10 cellular contexts compared by ENCODE assay signal in the genomic region with DNA sequence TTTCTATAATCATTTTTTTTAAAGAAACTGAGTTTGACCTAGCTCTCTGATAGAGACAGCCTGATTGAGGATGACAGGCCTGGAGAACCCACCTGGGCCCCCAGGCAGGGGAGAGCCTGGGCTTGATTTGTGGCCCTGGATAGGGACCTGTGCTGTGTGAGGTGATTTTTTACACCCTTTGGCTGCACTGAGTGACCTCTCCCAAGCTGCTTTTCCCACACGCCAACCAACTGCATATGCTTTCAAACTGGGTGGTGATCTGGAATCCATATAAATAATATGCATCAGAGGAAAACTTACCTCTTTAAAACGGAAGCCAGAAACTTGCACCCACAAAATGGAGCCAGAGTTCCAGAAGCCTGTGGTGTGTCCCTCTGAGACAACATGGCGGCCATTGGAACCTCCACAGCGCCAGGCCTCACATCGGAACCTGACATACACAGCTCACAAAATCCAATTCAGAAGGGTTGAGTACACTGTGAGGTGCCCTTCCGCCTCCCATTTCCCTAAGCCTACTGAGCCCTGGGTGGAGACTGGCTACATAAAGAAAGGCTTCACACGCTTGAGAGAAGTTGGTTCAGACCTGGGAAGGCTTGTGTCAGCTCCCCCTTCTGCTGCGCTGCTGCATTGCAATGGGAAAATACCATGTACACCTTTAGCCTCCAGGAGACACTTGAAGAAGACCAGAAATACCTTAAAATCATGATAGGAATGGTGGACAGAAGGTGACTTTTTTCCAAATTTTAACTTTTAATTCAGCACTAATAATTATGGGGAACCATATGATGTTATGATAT.
DNase-seq lines count a peak whose midpoint lies in the region; ATAC-seq and TF ChIP-seq lines count a peak whose summit lies in the region.
"Had no signal": no experiment of that assay in that cellular context is flagged by ENCODE, and none has a peak within 500 bp of the region (broad histone marks: within the 10 kb centered on the region; RNA-seq: fewer than 3 reads in every experiment).

No MANE protein-coding gene starts in this region.

- no peaks in the 10 kb centered on the region for H4K20me1 ChIP-seq in osteoblast (ENCODE audit: insufficient read depth, low read length)

- no peak overlapping the region for H3K4me3 Mint-ChIP-seq in nephron progenitor cell
- H3K4me3 Mint-ChIP-seq: T-helper 1 cell treated with Interleukin-12 subunit alpha and Interleukin-12 subunit beta and Interleukin-4 antibody, amounts not matched to agents 30 μg/mL and 1 μg/mL, for 36 hours had no signal

- H2AFZ ChIP-seq in osteoblast (ENCODE audit: low read length) = no peak overlapping the region

- no peak overlapping the region for H3K4me3 ChIP-seq in astrocyte of the spinal cord (ENCODE audit: low read depth, low read length)
- H3K4me3 ChIP-seq in osteoblast (ENCODE audit: insufficient read depth, low read length) = no peak overlapping the region

- no peaks in the 10 kb centered on the region for H3K27me3 ChIP-seq in osteoblast (ENCODE audit: insufficient read depth, low read length)

- no peaks in the 10 kb centered on the region for H3K36me3 ChIP-seq in osteoblast (ENCODE audit: insufficient read depth, low read length)

- H3K79me2 ChIP-seq in osteoblast (ENCODE audit: insufficient read depth, low read length) = no peaks in the 10 kb centered on the region

- in situ Hi-C loops in KBM-7 (cut with MboI; ENCODE audit: low pct_unique_long_range_greater_than_20kb, low sequenced_read_pairs) (no loop called here), astrocyte of the spinal cord (cut with HindIII; ENCODE audit: low sequenced_read_pairs) (no loop called here)

- no peak overlapping the region for H3K27ac ChIP-seq in osteoblast (ENCODE audit: low read depth, low read length)

- no peak overlapping the region for H3K4me2 ChIP-seq in osteoblast (ENCODE audit: insufficient read depth, low read length)

- H3K4me1 Mint-ChIP-seq in nephron progenitor cell = peaks cover 16% of the 10 kb centered on the region

- peak; percentile 12 for DNase-seq in NCI-H2227 (lab: John Stamatoyannopoulos, UW; ENCODE audit: unreplicated experiment)
- DNase-seq in NCI-H2227 treated with DMSO at 0.1 percent for 48 hours (lab: John Stamatoyannopoulos, UW) = no peak
- DNase-seq in KBM-7 = peak; percentile 11
- no peak for DNase-seq in astrocyte of the spinal cord (ENCODE audit: low read depth, low spot score)
- DNase-seq in nephron progenitor cell = peak; percentile 35
- DNase-seq in osteoblast (ENCODE audit: insufficient read length, low spot score, missing footprints) = no peak
- DNase-seq in sciatic nerve (ENCODE audit: low spot score) = no peak
- DNase-seq: NCI-H345 had no signal

- ATAC-seq in sciatic nerve (no peak), GM21367 (IDR thresholded peaks at IDR 0.05; ENCODE audit: unreplicated experiment) (no peak)

- H3K27me3 Mint-ChIP-seq in nephron progenitor cell (ENCODE audit: low read depth, poor library complexity) = peaks cover 6% of the 10 kb centered on the region

- H3K4me1 ChIP-seq in osteoblast (ENCODE audit: insufficient read depth, low read length) = peaks cover 22% of the 10 kb centered on the region

- no peaks in the 10 kb centered on the region for H3K9me3 ChIP-seq in osteoblast (ENCODE audit: low read depth, low read length)

- no peak overlapping the region for H3K27ac Mint-ChIP-seq in nephron progenitor cell
- H3K27ac Mint-ChIP-seq: T-helper 1 cell treated with Interleukin-12 subunit alpha and Interleukin-12 subunit beta and Interleukin-4 antibody, amounts not matched to agents 30 μg/mL and 1 μg/mL, for 36 hours had no signal

- intact Hi-C loops in sciatic nerve (cut with DNase I) = no loop called here

- TF ChIP-seq CTCF in astrocyte of the spinal cord (IDR thresholded peaks at IDR 0.05; ENCODE audit: low read depth, low read length) = peak; percentile 27
- TF ChIP-seq CTCF in nephron progenitor cell (IDR thresholded peaks at IDR 0.05) = peak; percentile 48
- TF ChIP-seq CTCF in osteoblast (IDR thresholded peaks at IDR 0.05; ENCODE audit: extremely low read depth, low read depth, low read length) = no peak

- peaks cover 9% of the 10 kb centered on the region for H3K9me3 Mint-ChIP-seq in nephron progenitor cell

- H3K36me3 Mint-ChIP-seq in nephron progenitor cell (ENCODE audit: low read depth) = no peaks in the 10 kb centered on the region

Comparison
In these comparisons a context has a peak if more than half of its experiments do, and no peak if none do; other contexts are left out.
1. DNase-seq: peak in NCI-H2227 (single experiment), KBM-7 (single experiment) and nephron progenitor cell (single experiment); none in NCI-H2227 treated with DMSO at 0.1 percent for 48 hours (single experiment), astrocyte of the spinal cord (single experiment), osteoblast (single experiment) and sciatic nerve (single experiment).